In genomic region chr19:27740396-27740795, GRCh38 we compare ENCODE assay signal across 16 cellular contexts.
"Had no signal": no experiment of that assay in that cellular context is flagged by ENCODE, and none has a peak within 500 bp of the region (broad histone marks: within the 10 kb centered on the region; RNA-seq: fewer than 3 reads in every experiment).

No MANE protein-coding gene starts in this region.

- H3K27me3 Mint-ChIP-seq: activated CD4-positive, alpha-beta T cell treated with anti-CD3 and anti-CD28 coated beads, Interleukin-2, amount 10 ng/mL, durations not matched to agents 7 days and 5 days; activated naive CD8-positive, alpha-beta T cell treated with anti-CD3 and anti-CD28 coated beads for 36 hours had no signal

- H3K27ac Mint-ChIP-seq: activated CD4-positive, alpha-beta T cell treated with anti-CD3 and anti-CD28 coated beads, Interleukin-2, amount 10 ng/mL, durations not matched to agents 7 days and 5 days; activated naive CD8-positive, alpha-beta T cell treated with anti-CD3 and anti-CD28 coated beads for 36 hours; naive thymus-derived CD4-positive, alpha-beta T cell had no signal

- FAIRE-seq: colon, endothelial cell of umbilical vein had no signal

- ATAC-seq: left lung; naive thymus-derived CD4-positive, alpha-beta T cell; upper lobe of right lung had no signal

- H3K27ac ChIP-seq: left lung, upper lobe of right lung had no signal

- H3K36me3 ChIP-seq: upper lobe of right lung had no signal

- H3K4me1 ChIP-seq: left lung, upper lobe of right lung had no signal

- H3K9me3 ChIP-seq: upper lobe of right lung had no signal

- DNase-seq: activated CD4-positive, alpha-beta T cell treated with anti-CD3 and anti-CD28 coated beads, Interleukin-2, amount 10 ng/mL, durations not matched to agents 7 days and 5 days; activated CD4-positive, CD25-positive, alpha-beta regulatory T cell; activated gamma-delta T cell; activated naive CD8-positive, alpha-beta T cell treated with anti-CD3 and anti-CD28 coated beads for 36 hours; aorta; foreskin melanocyte; left lung; mesendoderm; naive thymus-derived CD4-positive, alpha-beta T cell; posterior cingulate gyrus; right cardiac atrium; stimulated activated naive CD4-positive, alpha-beta T cell; T-helper 2 cell; upper lobe of right lung had no signal

- H3K4me3 ChIP-seq: left lung, upper lobe of right lung had no signal

- H3K4me3 Mint-ChIP-seq: activated CD4-positive, alpha-beta T cell treated with anti-CD3 and anti-CD28 coated beads, Interleukin-2, amount 10 ng/mL, durations not matched to agents 7 days and 5 days; activated naive CD8-positive, alpha-beta T cell treated with anti-CD3 and anti-CD28 coated beads for 36 hours had no signal

- H3K27me3 ChIP-seq: left lung, upper lobe of right lung had no signal

- H3K4me1 Mint-ChIP-seq: activated CD4-positive, alpha-beta T cell treated with anti-CD3 and anti-CD28 coated beads, Interleukin-2, amount 10 ng/mL, durations not matched to agents 7 days and 5 days; activated naive CD8-positive, alpha-beta T cell treated with anti-CD3 and anti-CD28 coated beads for 36 hours; naive thymus-derived CD4-positive, alpha-beta T cell had no signal
